In the genomic region with DNA sequence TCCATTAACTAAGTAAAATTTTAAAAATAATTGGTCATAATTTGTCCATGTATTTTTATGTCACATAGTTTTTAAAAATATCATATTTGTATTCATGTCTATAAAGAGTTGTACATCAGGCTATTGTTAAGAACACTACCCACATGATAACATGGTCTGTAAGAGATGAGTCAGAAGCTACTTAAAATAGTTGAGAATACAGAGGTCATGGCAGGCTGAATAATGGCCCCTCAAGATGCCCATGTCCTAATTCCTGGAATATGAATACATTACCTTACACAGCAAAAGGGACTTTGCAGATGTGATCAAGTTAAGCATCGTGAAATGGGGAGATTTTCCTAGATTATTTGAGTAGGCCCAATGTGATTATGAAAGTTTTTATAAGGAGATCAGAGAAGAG, we compare ENCODE assay signal across 14 cellular contexts.
DNase-seq lines count a peak whose midpoint lies in the region; ATAC-seq, FAIRE-seq and TF ChIP-seq lines count a peak whose summit lies in the region.
"Had no signal": no experiment of that assay in that cellular context is flagged by ENCODE, and none has a peak within 500 bp of the region (broad histone marks: within the 10 kb centered on the region; RNA-seq: fewer than 3 reads in every experiment).

No MANE protein-coding gene starts in this region.

- DNase-seq in ELR (ENCODE audit: low read depth) (peak; percentile 42), GM12878 (ENCODE audit: low read depth, low spot score) (no peak), kidney tubule cell (ENCODE audit: low spot score) (peak; percentile 69), gastrocnemius medialis (no peak), osteoblast (ENCODE audit: insufficient read length, low spot score, missing footprints) (no peak), SJCRH30 (no peak)
- DNase-seq in effector CD8-positive, alpha-beta T cell (lab: John Stamatoyannopoulos, UW): no peak
- DNase-seq: activated naive CD4-positive, alpha-beta T cell treated with Interleukin-2 at 50 U/mL for 16 hours; BE2C; DMS153; NCI-H1092 treated with DMSO at 0.1 percent for 48 hours; NCI-H2227 treated with DMSO at 0.1 percent for 48 hours; nephron progenitor cell had no signal

- no peak overlapping the region for H3K4me2 ChIP-seq in GM12878 (ENCODE audit: control insufficient read depth, insufficient read depth)
- no peak overlapping the region for H3K4me2 ChIP-seq in osteoblast (ENCODE audit: insufficient read depth, low read length)

- ATAC-seq in HG03565 (IDR thresholded peaks at IDR 0.05; ENCODE audit: unreplicated experiment) (peak; percentile 43), GM12878 (peak; percentile 46; the same call in 1 of the 3 replicates), gastrocnemius medialis (no peak)

- intact Hi-C loops in GM12878 (cut with micrococcal nuclease; ENCODE audit: unreplicated experiment): no loop called here
- intact Hi-C loops in gastrocnemius medialis (cut with DNase I; ENCODE audit: low total_unique reads): no loop called here

- H2AFZ ChIP-seq in GM12878 (ENCODE audit: control insufficient read depth, low read depth, low read length): no peak overlapping the region
- H2AFZ ChIP-seq in osteoblast (ENCODE audit: low read length): no peak overlapping the region

- H3K79me2 ChIP-seq in GM12878 (ENCODE audit: control insufficient read depth, insufficient read depth, low read length): no peaks in the 10 kb centered on the region
- no peaks in the 10 kb centered on the region for H3K79me2 ChIP-seq in osteoblast (ENCODE audit: insufficient read depth, low read length)

- in situ Hi-C loops in GM12878 (cut with MboI): no loop called here
- in situ Hi-C loops in gastrocnemius medialis (cut with MboI; ENCODE audit: low sequenced_read_pairs in 4 of 4): no loop called here

- no peak for TF ChIP-seq RAD21 in GM12878 (IDR thresholded peaks at IDR 0.05; ENCODE audit: insufficient read depth, low read depth, low read length)

- H3K27me3 ChIP-seq in GM12878 (replicated peaks in 1 of 2; ENCODE audit: control insufficient read depth in 2 of 2, insufficient read depth in 2 of 2, low read length in 1 of 2): no peaks in the 10 kb centered on the region
- no peaks in the 10 kb centered on the region for H3K27me3 ChIP-seq in gastrocnemius medialis
- no peaks in the 10 kb centered on the region for H3K27me3 ChIP-seq in osteoblast (ENCODE audit: insufficient read depth, low read length)
- no peaks in the 10 kb centered on the region for H3K27me3 ChIP-seq in SJCRH30
- H3K27me3 ChIP-seq: BE2C had no signal

- H4K20me1 ChIP-seq in GM12878 (ENCODE audit: control insufficient read depth, insufficient read depth) (no peaks in the 10 kb centered on the region), osteoblast (ENCODE audit: insufficient read depth, low read length) (no peaks in the 10 kb centered on the region)

- POLR2A ChIA-PET in GM12878 (lab: Charles Lee): no interaction called here

- H3K4me3 ChIP-seq in GM12878 (no peak overlapping the region), gastrocnemius medialis (no peak overlapping the region), osteoblast (ENCODE audit: insufficient read depth, low read length) (no peak overlapping the region), SJCRH30 (no peak overlapping the region)

- H3K4me1 ChIP-seq in GM12878 (ENCODE audit: control insufficient read depth, insufficient read depth, low read length) (no peaks in the 10 kb centered on the region), gastrocnemius medialis (no peaks in the 10 kb centered on the region), osteoblast (ENCODE audit: insufficient read depth, low read length) (peaks cover 15% of the 10 kb centered on the region), SJCRH30 (no peaks in the 10 kb centered on the region; the same call in 1 of the 2 replicates)
- H3K4me1 ChIP-seq: BE2C had no signal

- no peak overlapping the region for H3K27ac ChIP-seq in GM12878 (ENCODE audit: control insufficient read depth, insufficient read depth)
- peak overlapping the region in 1 of 4 donors; percentile 52 for H3K27ac ChIP-seq in gastrocnemius medialis
- no peak overlapping the region for H3K27ac ChIP-seq in osteoblast (ENCODE audit: low read depth, low read length)
- H3K27ac ChIP-seq in SJCRH30: no peak overlapping the region

- TF ChIP-seq CTCF in GM12878 (IDR thresholded peaks at IDR 0.05 in 2 of 3, conservative IDR thresholded peaks at IDR 0.05 in 1 of 3; ENCODE audit: control insufficient read depth in 2 of 3, extremely low read depth in 1 of 3, insufficient read depth in 1 of 3, low read depth in 3 of 3, low read length in 3 of 3): no peak
- TF ChIP-seq CTCF in gastrocnemius medialis (IDR thresholded peaks at IDR 0.05 in 4 of 5, conservative IDR thresholded peaks at IDR 0.05 in 1 of 5): no peak
- no peak for TF ChIP-seq CTCF in osteoblast (IDR thresholded peaks at IDR 0.05; ENCODE audit: extremely low read depth, low read depth, low read length)

- RAD21 ChIA-PET in GM12878 (lab: Charles Lee; ENCODE audit: unreplicated experiment): no interaction called here

- SMC1A ChIA-PET in GM12878 (lab: Charles Lee; ENCODE audit: uncharacterized antibody, unreplicated experiment): interaction anchor here (0.5 kb wide), 1 partner anchor 129 kb away, joined by 3 read pairs; no protein-coding TSS in a partner anchor

- CTCF ChIA-PET in GM12878 (lab: Yijun Ruan, JAX): no interaction called here

- 5% methylated on average over 1 of the region's 1 CpG for WGBS in GM12878 (ENCODE audit: insufficient coverage, insufficient replicate concordance, low lambda C conversion rate, missing lambda C conversion rate)

- TF ChIP-seq EP300 in GM12878 (IDR thresholded peaks at IDR 0.05; ENCODE audit: borderline replicate concordance in 1 of 2, control insufficient read depth in 1 of 2, low read depth in 2 of 2, low read length in 2 of 2): no peak

- H3K9ac ChIP-seq in GM12878 (ENCODE audit: control insufficient read depth, insufficient read depth, low read length): no peak overlapping the region

- TF ChIP-seq POLR2A in GM12878 (IDR thresholded peaks at IDR 0.05; ENCODE audit: low read depth, low read length) (no peak), gastrocnemius medialis (IDR thresholded peaks at IDR 0.05) (no peak)

- BruUV-seq in GM12878 (replicated peaks; lab: Mats Ljungman, UMichigan): no TSS peak

- H3K9me3 ChIP-seq in GM12878 (replicated peaks; ENCODE audit: control insufficient read depth, insufficient read depth, low read length) (no peaks in the 10 kb centered on the region), gastrocnemius medialis (no peaks in the 10 kb centered on the region), osteoblast (ENCODE audit: low read depth, low read length) (no peaks in the 10 kb centered on the region), SJCRH30 (replicated peaks) (no peaks in the 10 kb centered on the region)
- H3K9me3 ChIP-seq: BE2C had no signal

- no peak for FAIRE-seq in GM12878 (lab: Jason Lieb, UNC)

- H3K36me3 ChIP-seq in GM12878 (ENCODE audit: control insufficient read depth in 2 of 2, insufficient read depth in 2 of 2, low read length in 1 of 2): no peaks in the 10 kb centered on the region
- H3K36me3 ChIP-seq in gastrocnemius medialis: no peaks in the 10 kb centered on the region
- no peaks in the 10 kb centered on the region for H3K36me3 ChIP-seq in osteoblast (ENCODE audit: insufficient read depth, low read length)
- H3K36me3 ChIP-seq in SJCRH30: no peaks in the 10 kb centered on the region
- H3K36me3 ChIP-seq: BE2C had no signal

TF ChIP-seq in GM12878, 131 proteins besides CTCF, POLR2A, EP300 and RAD21:
- TF ChIP-seq MEF2A (IDR thresholded peaks at IDR 0.05; ENCODE audit: insufficient read depth, low read depth, low read length) (no peak), CREM (IDR thresholded peaks at IDR 0.05; ENCODE audit: low read depth) (no peak), RBBP5 (conservative IDR thresholded peaks at IDR 0.05) (no peak)

Comparison
In these comparisons a context has a peak if more than half of its experiments do, and no peak if none do; other contexts are left out.
1. DNase-seq: peak in ELR (single experiment) and kidney tubule cell (single experiment); none in GM12878 (single experiment), gastrocnemius medialis (0 of 2), effector CD8-positive, alpha-beta T cell (single experiment), osteoblast (single experiment) and SJCRH30 (0 of 2).
2. ATAC-seq: peak in HG03565 (single experiment) and GM12878 (single experiment); none in gastrocnemius medialis (0 of 2).